Comparison of ENCODE assay signal across 27 cellular contexts in the genomic region with DNA sequence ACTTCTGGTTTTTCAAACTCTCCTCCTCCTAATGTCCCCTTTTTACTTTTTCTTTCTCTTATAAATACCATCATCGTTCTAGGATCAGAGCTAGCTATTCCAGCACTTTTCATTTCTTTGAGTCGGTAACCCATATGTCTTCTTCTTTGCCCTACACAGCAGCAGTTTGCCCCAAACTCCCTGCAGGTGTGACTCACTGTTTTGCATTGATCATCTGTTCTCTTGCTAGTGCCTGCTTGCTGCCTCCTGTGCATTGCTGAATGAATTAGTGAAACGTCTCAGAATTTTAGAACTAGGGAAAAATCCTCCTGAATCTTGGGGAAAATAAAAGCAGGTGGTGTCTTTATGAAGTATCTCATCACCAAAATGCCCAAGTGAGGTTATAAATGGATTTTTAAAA. TPM values are rescaled to one million over a fixed set of nuclear protein-coding genes. Genes with fewer than 3 reads are reported as not detected.
A peak's percentile ranks its signal among the peaks of the same experiment; 100 is the strongest.
DNase-seq lines count a peak whose midpoint lies in the region; ATAC-seq and TF ChIP-seq lines count a peak whose summit lies in the region.
"Had no signal": no experiment of that assay in that cellular context is flagged by ENCODE, and none has a peak within 500 bp of the region (broad histone marks: within the 10 kb centered on the region; RNA-seq: fewer than 3 reads in every experiment).

No MANE protein-coding gene starts in this region.

- no peak overlapping the region for H4K5ac ChIP-seq in IMR-90 (ENCODE audit: low read depth, low read length)

- H2AK9ac ChIP-seq in IMR-90 (replicated peaks; ENCODE audit: low read depth, low read length, poor library complexity) = no peak overlapping the region

- WGBS in IMR-90 (ENCODE audit: extremely low coverage in 2 of 2, insufficient read length in 1 of 2), 2 experiments = 90% methylated on average over 2 of the region's 3 CpGs; no CpG with 5 or more reads in 1 of the 2 experiments

- peak overlapping the region; percentile 23; the same call in 1 of the 2 replicates for H3K4me2 ChIP-seq in IMR-90 (ENCODE audit: low read depth, low read length)
- H3K4me2 ChIP-seq: BLaER1 treated with 17β-estradiol and CSF1 and Interleukin-3, amounts not matched to agents 10 nM and 100 nM; hepatocyte had no signal

- no peaks in the 10 kb centered on the region for H3K27me3 ChIP-seq in IMR-90 (ENCODE audit: control insufficient read depth, insufficient read depth, low read length)
- H3K27me3 ChIP-seq: BLaER1 treated with 17β-estradiol and CSF1 and Interleukin-3, amounts not matched to agents 10 nM and 100 nM; hepatocyte; suprapubic skin had no signal

- ATAC-seq in IMR-90 (ENCODE audit: low read depth) (peak; percentile 54; the same call in 1 of the 2 replicates), WTC11 (peak; percentile 32; the same call in 1 of the 2 replicates), GM18861 (IDR thresholded peaks at IDR 0.05; ENCODE audit: unreplicated experiment) (no peak)
- ATAC-seq in natural killer cell treated with Interleukin-12 subunit alpha and Interleukin-12 subunit beta and Interleukin-15 and Interleukin-18, amount 100 ng/mL, for 72 hours = no peak
- ATAC-seq: left ventricle myocardium superior; naive thymus-derived CD8-positive, alpha-beta T cell; stimulated activated naive B cell treated with anti-CD40 and anti-IgM and Interleukin-4, amounts not matched to agents 10 μg/mL and 1 μg/mL and 100 μg/mL, for 72 hours had no signal

- H3K9me3 Mint-ChIP-seq in WTC11 = peaks cover 18% of the 10 kb centered on the region
- peaks cover 13% of the 10 kb centered on the region for H3K9me3 Mint-ChIP-seq in natural killer cell treated with Interleukin-12 subunit alpha and Interleukin-12 subunit beta and Interleukin-15 and Interleukin-18, amount 100 ng/mL, for 72 hours
- H3K9me3 Mint-ChIP-seq: activated CD4-positive, alpha-beta T cell treated with anti-CD3 and anti-CD28 coated beads, Interleukin-2, amount 10 ng/mL, durations not matched to agents 7 days and 5 days; activated naive CD4-positive, alpha-beta T cell treated with anti-CD3 and anti-CD28 coated beads, Interleukin-2, amount 50 U/mL, for 24 hours; activated T-helper 1 cell treated with anti-CD3 and anti-CD28 coated beads, Interleukin-12 subunit alpha, Interleukin-12 subunit beta, Interleukin-2, Interleukin-4 antibody, amounts not matched to agents 30 ng/mL and 10 ng/mL and 1 ng/mL, durations not matched to agents 14 hours and 24 hours and 36 hours; stimulated activated naive B cell treated with anti-CD40 and anti-IgM and Interleukin-4, amounts not matched to agents 10 μg/mL and 1 μg/mL and 100 μg/mL, for 72 hours had no signal

- no peaks in the 10 kb centered on the region; the same call in 1 of the 2 replicates for H3K36me3 ChIP-seq in IMR-90 (ENCODE audit: control insufficient read depth, insufficient read depth, low read length)
- H3K36me3 ChIP-seq: BLaER1 treated with 17β-estradiol and CSF1 and Interleukin-3, amounts not matched to agents 10 nM and 100 nM; suprapubic skin had no signal

- H3K18ac ChIP-seq in IMR-90 (ENCODE audit: low read depth, low read length) = no peak overlapping the region

- intact Hi-C loops in IMR-90 (cut with micrococcal nuclease) = no loop called here
- intact Hi-C loops in head of caudate nucleus (cut with DNase I) = no loop called here

- peak; percentile 65 for DNase-seq in DMS 273 (lab: John Stamatoyannopoulos, UW; ENCODE audit: unreplicated experiment)
- peak; percentile 57 for DNase-seq in IMR-90
- DNase-seq in WTC11 (ENCODE audit: low spot score) = no peak
- peak in 34 of 42 donors; percentile 2 to 80 (median 46) for DNase-seq in head of caudate nucleus
- DNase-seq in NOMO-1 treated with dmso at 0.1 percent for 144 hours (lab: John Stamatoyannopoulos, UW; ENCODE audit: unreplicated experiment) = no peak
- no peak for DNase-seq in natural killer cell treated with Interleukin-12 subunit alpha and Interleukin-12 subunit beta and Interleukin-15 and Interleukin-18, amount 100 ng/mL, for 72 hours (ENCODE audit: low spot score)
- DNase-seq in NCI-H2107 (lab: John Stamatoyannopoulos, UW) = no peak
- DNase-seq: activated CD4-positive, alpha-beta T cell treated with anti-CD3 and anti-CD28 coated beads, Interleukin-2, amount 10 ng/mL, durations not matched to agents 7 days and 5 days; Caco-2; foreskin melanocyte; left ventricle myocardium superior; midbrain; naive thymus-derived CD8-positive, alpha-beta T cell; NCI-H1436; NCI-H524 treated with DMSO at 0.1 percent for 48 hours; RPMI8226; stimulated activated naive B cell treated with anti-CD40 and anti-IgM and Interleukin-4, amounts not matched to agents 10 μg/mL and 1 μg/mL and 100 μg/mL, for 72 hours; T-helper 2 cell had no signal

- CTCF ChIA-PET in IMR-90 (lab: Yijun Ruan, JAX) = interaction anchor here (1.2 kb wide), 1 partner anchor 12 kb away, joined by 3 read pairs; no protein-coding TSS in a partner anchor
- CTCF ChIA-PET in WTC11 (lab: Charles Lee) = interaction anchor here (2.0 kb wide), 1 partner anchor 28 kb away, joined by 6 read pairs; no protein-coding TSS in a partner anchor

- 0 out of 4 replicates have a peak, but pooled peaks cover 3 to 4% of the 10 kb centered on the region in 2 experiments for H3K79me1 ChIP-seq in IMR-90 (ENCODE audit: low read depth in 1 of 2, low read length in 2 of 2)

- H3K27ac ChIP-seq in IMR-90 (ENCODE audit: insufficient read depth, low read length) = no peak overlapping the region
- H3K27ac ChIP-seq: BLaER1 treated with 17β-estradiol and CSF1 and Interleukin-3, amounts not matched to agents 10 nM and 100 nM; epithelial cell of prostate; hepatocyte; suprapubic skin; VCaP had no signal

- no peak overlapping the region for H3K4me3 Mint-ChIP-seq in WTC11
- H3K4me3 Mint-ChIP-seq in natural killer cell treated with Interleukin-12 subunit alpha and Interleukin-12 subunit beta and Interleukin-15 and Interleukin-18, amount 100 ng/mL, for 72 hours = no peak overlapping the region
- H3K4me3 Mint-ChIP-seq: activated CD4-positive, alpha-beta T cell treated with anti-CD3 and anti-CD28 coated beads, Interleukin-2, amount 10 ng/mL, durations not matched to agents 7 days and 5 days; activated naive CD4-positive, alpha-beta T cell treated with anti-CD3 and anti-CD28 coated beads, Interleukin-2, amount 50 U/mL, for 24 hours; activated T-helper 1 cell treated with anti-CD3 and anti-CD28 coated beads, Interleukin-12 subunit alpha, Interleukin-12 subunit beta, Interleukin-2, Interleukin-4 antibody, amounts not matched to agents 30 ng/mL and 10 ng/mL and 1 ng/mL, durations not matched to agents 14 hours and 24 hours and 36 hours; naive thymus-derived CD8-positive, alpha-beta T cell; stimulated activated naive B cell treated with anti-CD40 and anti-IgM and Interleukin-4, amounts not matched to agents 10 μg/mL and 1 μg/mL and 100 μg/mL, for 72 hours had no signal

- H2AFZ ChIP-seq in IMR-90 (replicated peaks; ENCODE audit: low read length, poor library complexity) = no peak overlapping the region
- H2AFZ ChIP-seq: hepatocyte had no signal

- TF ChIP-seq CTCF in IMR-90 (conservative IDR thresholded peaks at IDR 0.05; ENCODE audit: low read depth, low read length) (no peak), WTC11 (IDR thresholded peaks at IDR 0.05) (no peak)

- no peak overlapping the region for H3K14ac ChIP-seq in IMR-90 (replicated peaks; ENCODE audit: low read depth, low read length)

- H3K4me3 ChIP-seq in IMR-90 (ENCODE audit: insufficient read depth, low read depth, low read length) = no peak overlapping the region
- H3K4me3 ChIP-seq: BLaER1 treated with 17β-estradiol and CSF1 and Interleukin-3, amounts not matched to agents 10 nM and 100 nM; hepatocyte; suprapubic skin had no signal

- in situ Hi-C loops in IMR-90 (cut with MboI; ENCODE audit: low sequenced_read_pairs) = no loop called here

- no peak overlapping the region for H3K56ac ChIP-seq in IMR-90 (ENCODE audit: extremely low read depth, insufficient read depth, low read length)

- H2BK120ac ChIP-seq in IMR-90 (ENCODE audit: low read depth, low read length) = no peak overlapping the region

- H3K36me3 Mint-ChIP-seq in WTC11 = no peaks in the 10 kb centered on the region
- H3K36me3 Mint-ChIP-seq in natural killer cell treated with Interleukin-12 subunit alpha and Interleukin-12 subunit beta and Interleukin-15 and Interleukin-18, amount 100 ng/mL, for 72 hours = no peaks in the 10 kb centered on the region
- H3K36me3 Mint-ChIP-seq: activated naive CD4-positive, alpha-beta T cell treated with anti-CD3 and anti-CD28 coated beads, Interleukin-2, amount 50 U/mL, for 24 hours; naive thymus-derived CD8-positive, alpha-beta T cell; stimulated activated naive B cell treated with anti-CD40 and anti-IgM and Interleukin-4, amounts not matched to agents 10 μg/mL and 1 μg/mL and 100 μg/mL, for 72 hours had no signal

- H2BK20ac ChIP-seq in IMR-90 (ENCODE audit: low read depth, low read length) = no peak overlapping the region; the same call in 1 of the 2 replicates

- BruUV-seq in IMR-90 (replicated peaks; lab: Mats Ljungman, UMichigan) = no TSS peak

- dilution Hi-C loops in IMR-90 (cut with HindIII; ENCODE audit: low sequenced_read_pairs, unreplicated experiment) = no loop called here

- no peak overlapping the region for H3K4ac ChIP-seq in IMR-90 (ENCODE audit: low read depth, low read length)

- no peaks in the 10 kb centered on the region for H3K4me1 ChIP-seq in IMR-90 (ENCODE audit: control insufficient read depth, insufficient read depth, low read length)
- H3K4me1 ChIP-seq: BLaER1 treated with 17β-estradiol and CSF1 and Interleukin-3, amounts not matched to agents 10 nM and 100 nM; Caco-2; suprapubic skin had no signal

- POLR2A ChIA-PET in IMR-90 (lab: Charles Lee; ENCODE audit: unreplicated experiment) (no interaction called here), WTC11 (lab: Charles Lee) (no interaction called here)

- H4K8ac ChIP-seq in IMR-90 (ENCODE audit: low read depth in 2 of 2, low read length in 2 of 2) = no peak overlapping the region

- H2BK5ac ChIP-seq in IMR-90 (ENCODE audit: low read depth, low read length, poor library complexity, severe bottlenecking) = no peak overlapping the region

- no peak overlapping the region for H2AK5ac ChIP-seq in IMR-90 (ENCODE audit: low read depth, low read length)

- H3K9me1 ChIP-seq in IMR-90 (ENCODE audit: insufficient read depth, low read length) = no peaks in the 10 kb centered on the region; the same call in 1 of the 2 replicates

- H3K9me3 ChIP-seq in IMR-90 (ENCODE audit: control insufficient read depth, insufficient read depth, low read length) = no peaks in the 10 kb centered on the region
- H3K9me3 ChIP-seq: BLaER1 treated with 17β-estradiol and CSF1 and Interleukin-3, amounts not matched to agents 10 nM and 100 nM; Caco-2 had no signal

- H4K20me1 ChIP-seq in IMR-90 (ENCODE audit: insufficient read depth, low read length) = no peaks in the 10 kb centered on the region
- H4K20me1 ChIP-seq: BLaER1 treated with 17β-estradiol and CSF1 and Interleukin-3, amounts not matched to agents 10 nM and 100 nM had no signal

- TF ChIP-seq RAD21 in IMR-90 (IDR thresholded peaks at IDR 0.05; ENCODE audit: low read length) = no peak

- H3K27me3 Mint-ChIP-seq in WTC11 (ENCODE audit: low read depth) = no peaks in the 10 kb centered on the region
- no peaks in the 10 kb centered on the region for H3K27me3 Mint-ChIP-seq in natural killer cell treated with Interleukin-12 subunit alpha and Interleukin-12 subunit beta and Interleukin-15 and Interleukin-18, amount 100 ng/mL, for 72 hours
- H3K27me3 Mint-ChIP-seq: activated CD4-positive, alpha-beta T cell treated with anti-CD3 and anti-CD28 coated beads, Interleukin-2, amount 10 ng/mL, durations not matched to agents 7 days and 5 days; activated naive CD4-positive, alpha-beta T cell treated with anti-CD3 and anti-CD28 coated beads, Interleukin-2, amount 50 U/mL, for 24 hours; stimulated activated naive B cell treated with anti-CD40 and anti-IgM and Interleukin-4, amounts not matched to agents 10 μg/mL and 1 μg/mL and 100 μg/mL, for 72 hours had no signal

- H3K27ac Mint-ChIP-seq in WTC11 = no peak overlapping the region
- no peak overlapping the region for H3K27ac Mint-ChIP-seq in natural killer cell treated with Interleukin-12 subunit alpha and Interleukin-12 subunit beta and Interleukin-15 and Interleukin-18, amount 100 ng/mL, for 72 hours
- H3K27ac Mint-ChIP-seq: activated CD4-positive, alpha-beta T cell treated with anti-CD3 and anti-CD28 coated beads, Interleukin-2, amount 10 ng/mL, durations not matched to agents 7 days and 5 days; activated naive CD4-positive, alpha-beta T cell treated with anti-CD3 and anti-CD28 coated beads, Interleukin-2, amount 50 U/mL, for 24 hours; activated T-helper 1 cell treated with anti-CD3 and anti-CD28 coated beads, Interleukin-12 subunit alpha, Interleukin-12 subunit beta, Interleukin-2, Interleukin-4 antibody, amounts not matched to agents 30 ng/mL and 10 ng/mL and 1 ng/mL, durations not matched to agents 14 hours and 24 hours and 36 hours; naive thymus-derived CD8-positive, alpha-beta T cell; stimulated activated naive B cell treated with anti-CD40 and anti-IgM and Interleukin-4, amounts not matched to agents 10 μg/mL and 1 μg/mL and 100 μg/mL, for 72 hours had no signal

- TF ChIP-seq POLR2A in IMR-90 (IDR thresholded peaks at IDR 0.05; ENCODE audit: low read depth, low read length) = no peak

- H3K4me1 Mint-ChIP-seq in WTC11 = no peaks in the 10 kb centered on the region
- no peaks in the 10 kb centered on the region for H3K4me1 Mint-ChIP-seq in natural killer cell treated with Interleukin-12 subunit alpha and Interleukin-12 subunit beta and Interleukin-15 and Interleukin-18, amount 100 ng/mL, for 72 hours (ENCODE audit: low read depth in 2 of 2)
- H3K4me1 Mint-ChIP-seq: activated CD4-positive, alpha-beta T cell treated with anti-CD3 and anti-CD28 coated beads, Interleukin-2, amount 10 ng/mL, durations not matched to agents 7 days and 5 days; activated naive CD4-positive, alpha-beta T cell treated with anti-CD3 and anti-CD28 coated beads, Interleukin-2, amount 50 U/mL, for 24 hours; stimulated activated naive B cell treated with anti-CD40 and anti-IgM and Interleukin-4, amounts not matched to agents 10 μg/mL and 1 μg/mL and 100 μg/mL, for 72 hours had no signal

- no peak overlapping the region for H3K9ac ChIP-seq in IMR-90 (ENCODE audit: low read depth, low read length)
- H3K9ac ChIP-seq: BLaER1 treated with 17β-estradiol and CSF1 and Interleukin-3, amounts not matched to agents 10 nM and 100 nM had no signal

- H3K23ac ChIP-seq in IMR-90 (ENCODE audit: low read depth, low read length) = no peak overlapping the region

- no peak overlapping the region for H2BK15ac ChIP-seq in IMR-90 (ENCODE audit: low read depth, low read length)

- no peak overlapping the region for H4K91ac ChIP-seq in IMR-90 (ENCODE audit: insufficient read depth, low read depth, low read length)

RNA-seq across cellular contexts. Expression of gene KCNK2, which starts 21.7 kb away (rescaled TPM):
- 86.9 TPM in 2 replicates for total RNA-seq in IMR-90 (2012; rRNA removed)
- 41.3 and 45.9 TPM in 2 replicates for polyA plus RNA-seq in IMR-90 (2012; rRNA removed)
- 10.0 and 15.0 TPM in 2 replicates for polyA plus RNA-seq in IMR-90 (2012; cell fraction: cytosol; rRNA removed)
- polyA plus RNA-seq in IMR-90 (2012; cell fraction: nucleus; rRNA removed; ENCODE audit: low replicate concordance) = 4.6 and 15.1 TPM in 2 replicates
- total RNA-seq in WTC11 (2021) = 0.15 to 0.46 TPM (median 0.34 TPM) in 3 replicates
- total RNA-seq in natural killer cell treated with Interleukin-12 subunit alpha and Interleukin-12 subunit beta and Interleukin-15 and Interleukin-18, amount 100 ng/mL, for 72 hours = not detected
- total RNA-seq: activated CD4-positive, alpha-beta T cell treated with anti-CD3 and anti-CD28 coated beads, Interleukin-2, amount 10 ng/mL, durations not matched to agents 7 days and 5 days; activated T-helper 1 cell treated with anti-CD3 and anti-CD28 coated beads, Interleukin-12 subunit alpha, Interleukin-12 subunit beta, Interleukin-2, Interleukin-4 antibody, amounts not matched to agents 30 ng/mL and 10 ng/mL and 1 ng/mL, durations not matched to agents 14 hours and 24 hours and 36 hours; left ventricle myocardium superior; naive thymus-derived CD8-positive, alpha-beta T cell; osteocyte had no signal
- polyA plus RNA-seq: naive thymus-derived CD8-positive, alpha-beta T cell had no signal

Comparison
In these comparisons a context has a peak if more than half of its experiments do, and no peak if none do; other contexts are left out.
1. DNase-seq: peak in DMS 273 (single experiment), IMR-90 (single experiment) and head of caudate nucleus (34 of 42); none in WTC11 (single experiment), NOMO-1 treated with dmso at 0.1 percent for 144 hours (single experiment), natural killer cell treated with Interleukin-12 subunit alpha and Interleukin-12 subunit beta and Interleukin-15 and Interleukin-18, amount 100 ng/mL, for 72 hours (single experiment) and NCI-H2107 (single experiment).
2. ATAC-seq: peak in IMR-90 (single experiment) and WTC11 (single experiment); none in natural killer cell treated with Interleukin-12 subunit alpha and Interleukin-12 subunit beta and Interleukin-15 and Interleukin-18, amount 100 ng/mL, for 72 hours (0 of 2) and GM18861 (single experiment).
3. RNA of gene KCNK2, which starts 21.7 kb away (total RNA-seq): 86.9 TPM in IMR-90; 0.15 to 0.46 TPM in WTC11 and not detected in natural killer cell treated with Interleukin-12 subunit alpha and Interleukin-12 subunit beta and Interleukin-15 and Interleukin-18, amount 100 ng/mL, for 72 hours; every median in the first group is over 10 times any median in the second.